Comparison of ENCODE assay signal across 11 cellular contexts in genomic region chr10:119521443-119522204, GRCh38. TPM values are rescaled to one million over a fixed set of nuclear protein-coding genes. Genes with fewer than 3 reads are reported as not detected.
DNase-seq lines count a peak whose midpoint lies in the region; ATAC-seq and TF ChIP-seq lines count a peak whose summit lies in the region.
"Had no signal": no experiment of that assay in that cellular context is flagged by ENCODE, and none has a peak within 500 bp of the region (broad histone marks: within the 10 kb centered on the region; RNA-seq: fewer than 3 reads in every experiment).

No MANE protein-coding gene starts in this region.

- peak overlapping the region; percentile 56 for H3K27ac ChIP-seq in SJSA1
- H3K27ac ChIP-seq: BLaER1 had no signal

- no peak overlapping the region for H3K4me3 Mint-ChIP-seq in activated naive CD4-positive, alpha-beta T cell treated with anti-CD3 and anti-CD28 coated beads for 36 hours
- no peak overlapping the region for H3K4me3 Mint-ChIP-seq in stimulated activated effector memory CD8-positive, alpha-beta T cell treated with anti-CD3 and anti-CD28 coated beads, Interleukin-12 subunit alpha, Interleukin-12 subunit beta, amount 100 ng/mL, for 72 hours
- H3K4me3 Mint-ChIP-seq: naive B cell had no signal

- no peaks in the 10 kb centered on the region for H3K9me3 ChIP-seq in SJSA1 (replicated peaks)
- H3K9me3 ChIP-seq: BLaER1 had no signal

- DNase-seq in activated naive CD4-positive, alpha-beta T cell treated with anti-CD3 and anti-CD28 coated beads for 36 hours = no peak
- DNase-seq in activated naive CD4-positive, alpha-beta T cell (lab: John Stamatoyannopoulos, UW) = no peak
- DNase-seq in SJSA1 (ENCODE audit: low read depth in 1 of 2, low spot score in 2 of 2) (peak in 1 of 2 experiments; percentile 74), fibroblast of mammary gland (ENCODE audit: low read depth) (peak; percentile 85), C1 segment of cervical spinal cord (lab: John Stamatoyannopoulos, UW) (no peak)
- DNase-seq in stimulated activated effector memory CD8-positive, alpha-beta T cell treated with anti-CD3 and anti-CD28 coated beads, Interleukin-12 subunit alpha, Interleukin-12 subunit beta, amount 100 ng/mL, for 72 hours (ENCODE audit: low spot score in 2 of 2) = no peak
- DNase-seq: naive B cell had no signal

- no peak for TF ChIP-seq CTCF in fibroblast of mammary gland (conservative IDR thresholded peaks at IDR 0.05; ENCODE audit: control insufficient read depth, insufficient read depth, low read depth, low read length)

- peaks cover 75% of the 10 kb centered on the region for H3K4me1 Mint-ChIP-seq in activated naive CD4-positive, alpha-beta T cell treated with anti-CD3 and anti-CD28 coated beads for 36 hours (ENCODE audit: low read depth)
- peaks cover 42% of the 10 kb centered on the region for H3K4me1 Mint-ChIP-seq in stimulated activated effector memory CD8-positive, alpha-beta T cell treated with anti-CD3 and anti-CD28 coated beads, Interleukin-12 subunit alpha, Interleukin-12 subunit beta, amount 100 ng/mL, for 72 hours

- H3K9me3 Mint-ChIP-seq in activated naive CD4-positive, alpha-beta T cell treated with anti-CD3 and anti-CD28 coated beads for 36 hours = no peaks in the 10 kb centered on the region
- no peaks in the 10 kb centered on the region for H3K9me3 Mint-ChIP-seq in stimulated activated effector memory CD8-positive, alpha-beta T cell treated with anti-CD3 and anti-CD28 coated beads, Interleukin-12 subunit alpha, Interleukin-12 subunit beta, amount 100 ng/mL, for 72 hours
- H3K9me3 Mint-ChIP-seq: activated naive CD4-positive, alpha-beta T cell treated with anti-CD3 and anti-CD28 coated beads, Interleukin-2, amount 50 U/mL, for 72 hours; naive B cell had no signal

- peak overlapping the region; percentile 50 for H3K27ac Mint-ChIP-seq in activated naive CD4-positive, alpha-beta T cell treated with anti-CD3 and anti-CD28 coated beads for 36 hours
- peak overlapping the region; percentile 62 for H3K27ac Mint-ChIP-seq in stimulated activated effector memory CD8-positive, alpha-beta T cell treated with anti-CD3 and anti-CD28 coated beads, Interleukin-12 subunit alpha, Interleukin-12 subunit beta, amount 100 ng/mL, for 72 hours

- CTCF ChIA-PET in activated naive CD4-positive, alpha-beta T cell treated with anti-CD3 and anti-CD28 coated beads for 36 hours (lab: Charles Lee) = interaction anchor here (1.0 kb wide), 1 partner anchor 17 kb away, joined by 5 read pairs; no protein-coding TSS in a partner anchor

- ATAC-seq in stimulated activated effector memory CD8-positive, alpha-beta T cell treated with anti-CD3 and anti-CD28 coated beads, Interleukin-12 subunit alpha, Interleukin-12 subunit beta, amount 100 ng/mL, for 72 hours = no peak
- ATAC-seq in GM19395 (IDR thresholded peaks at IDR 0.05; ENCODE audit: unreplicated experiment) (no peak), HG03442 (IDR thresholded peaks at IDR 0.05; ENCODE audit: unreplicated experiment) (no peak)
- ATAC-seq: activated naive CD4-positive, alpha-beta T cell treated with anti-CD3 and anti-CD28 coated beads, Interleukin-2, amount 50 U/mL, for 72 hours had no signal

- H3K27me3 Mint-ChIP-seq in activated naive CD4-positive, alpha-beta T cell treated with anti-CD3 and anti-CD28 coated beads for 36 hours (ENCODE audit: low read depth) = no peaks in the 10 kb centered on the region
- H3K27me3 Mint-ChIP-seq: naive B cell had no signal

- no peak overlapping the region for H3K4me3 ChIP-seq in SJSA1
- H3K4me3 ChIP-seq in fibroblast of mammary gland (ENCODE audit: control insufficient read depth, low read depth, low read length) = no peak overlapping the region
- H3K4me3 ChIP-seq: BLaER1 had no signal

- H3K36me3 ChIP-seq in SJSA1 = peaks cover 11% of the 10 kb centered on the region; the same call in 1 of the 2 replicates

- no peaks in the 10 kb centered on the region for H3K27me3 ChIP-seq in SJSA1 (replicated peaks)
- H3K27me3 ChIP-seq: BLaER1 had no signal

- intact Hi-C loops in activated naive CD4-positive, alpha-beta T cell treated with anti-CD3 and anti-CD28 coated beads for 36 hours (cut with micrococcal nuclease) = no loop called here

- peaks cover 55% of the 10 kb centered on the region for H3K36me3 Mint-ChIP-seq in activated naive CD4-positive, alpha-beta T cell treated with anti-CD3 and anti-CD28 coated beads for 36 hours (ENCODE audit: low read depth)
- H3K36me3 Mint-ChIP-seq in stimulated activated effector memory CD8-positive, alpha-beta T cell treated with anti-CD3 and anti-CD28 coated beads, Interleukin-12 subunit alpha, Interleukin-12 subunit beta, amount 100 ng/mL, for 72 hours = peaks cover 69% of the 10 kb centered on the region
- H3K36me3 Mint-ChIP-seq: naive B cell had no signal

- H3K4me1 ChIP-seq in SJSA1 (replicated peaks) = peaks cover 62% of the 10 kb centered on the region

RNA-seq across cellular contexts. Expression of gene RGS10, which starts 20.9 kb away (rescaled TPM):
- 100 to 1,000 TPM; 234 to 240 TPM for total RNA-seq in activated naive CD4-positive, alpha-beta T cell treated with anti-CD3 and anti-CD28 coated beads for 36 hours
- total RNA-seq in SJSA1 (2014; rRNA removed; shearing (Covaris generic)) = 9.7 and 27.7 TPM in 2 replicates
